Comparison of ENCODE assay signal across 8 cellular contexts in the genomic region with DNA sequence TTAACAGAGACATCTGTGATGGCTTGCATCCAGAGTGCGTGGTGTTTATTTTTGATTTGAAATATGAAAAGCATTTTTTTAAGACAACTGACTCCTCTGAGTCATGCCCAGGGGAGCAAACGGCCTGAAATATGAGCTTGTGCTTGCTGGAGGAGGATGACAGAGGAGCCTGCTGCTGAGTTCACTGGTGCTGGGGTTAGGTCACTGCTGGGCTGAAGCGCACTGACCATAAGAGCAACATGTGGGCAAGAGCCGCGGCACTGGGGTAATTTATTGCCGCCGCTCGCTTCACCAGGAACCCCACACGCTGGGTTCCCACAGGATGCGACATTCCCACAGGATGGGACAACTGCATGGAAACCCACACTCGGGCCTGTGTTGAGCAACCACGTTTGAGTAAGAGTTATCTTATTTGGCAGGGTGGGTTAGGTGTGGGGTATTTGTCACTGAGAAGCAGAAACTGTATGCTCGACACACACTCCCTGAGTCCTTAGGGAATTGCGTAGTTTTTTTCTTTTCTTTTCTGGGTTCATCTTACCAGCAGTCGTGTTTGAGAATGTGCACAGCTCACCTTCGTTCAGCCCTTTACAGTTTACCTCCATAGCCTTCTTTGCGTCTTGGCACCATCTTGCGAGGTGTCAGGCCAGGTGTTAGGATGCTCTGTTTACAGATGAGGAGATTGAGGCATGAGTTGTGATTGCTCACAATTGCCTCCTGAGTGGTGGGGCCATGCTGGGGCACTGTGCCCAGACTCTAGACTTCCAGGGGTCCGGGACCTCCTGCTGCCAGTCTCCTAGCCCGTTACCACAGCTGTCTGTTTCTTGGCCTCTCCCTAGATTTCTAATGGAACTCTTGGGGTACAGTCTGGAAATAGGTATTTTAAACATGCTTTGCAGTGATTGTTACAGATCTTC.
DNase-seq lines count a peak whose midpoint lies in the region; ATAC-seq, FAIRE-seq and TF ChIP-seq lines count a peak whose summit lies in the region.

No MANE protein-coding gene starts in this region.

- peak overlapping the region; percentile 80 for H3K9ac ChIP-seq in astrocyte (ENCODE audit: low read length)

- peak overlapping the region; percentile 72 for H3K4me2 ChIP-seq in astrocyte (ENCODE audit: low read length)

- H3K4me3 Mint-ChIP-seq in astrocyte (ENCODE audit: unreplicated experiment): no peak overlapping the region

- no peaks in the 10 kb centered on the region for H3K9me3 Mint-ChIP-seq in astrocyte (ENCODE audit: unreplicated experiment)

- peak overlapping the region; percentile 88 for H3K27ac Mint-ChIP-seq in astrocyte (ENCODE audit: unreplicated experiment)

- ATAC-seq in thoracic aorta (ENCODE audit: insufficient number of reproducible peaks, low FRiP score, low read depth) (peak; percentile 48), HG02642 (IDR thresholded peaks at IDR 0.05; ENCODE audit: poor library complexity, unreplicated experiment) (no peak), HG03378 (IDR thresholded peaks at IDR 0.05; ENCODE audit: unreplicated experiment) (no peak)

- H3K36me3 ChIP-seq in ACC112 (ENCODE audit: insufficient read depth, low read length): peaks cover 8% of the 10 kb centered on the region
- H3K36me3 ChIP-seq in astrocyte (ENCODE audit: insufficient read depth, low read length): no peaks in the 10 kb centered on the region
- H3K36me3 ChIP-seq in thoracic aorta: no peaks in the 10 kb centered on the region

- peak overlapping the region; percentile 100 for H3K27ac ChIP-seq in ACC112 (ENCODE audit: low read depth, low read length)
- peak overlapping the region; percentile 97 for H3K27ac ChIP-seq in astrocyte (ENCODE audit: low read depth, low read length)
- peak overlapping the region; percentile 70 for H3K27ac ChIP-seq in thoracic aorta

- H3K4me1 Mint-ChIP-seq in astrocyte (ENCODE audit: low read depth, unreplicated experiment): peaks cover 70% of the 10 kb centered on the region

- H3K36me3 Mint-ChIP-seq in astrocyte (ENCODE audit: low read depth, unreplicated experiment): peaks cover 9% of the 10 kb centered on the region

- peaks cover 76% of the 10 kb centered on the region for H3K79me2 ChIP-seq in ACC112 (ENCODE audit: control insufficient read depth, insufficient read depth, low read length, unreplicated experiment)
- peaks cover 78% of the 10 kb centered on the region for H3K79me2 ChIP-seq in astrocyte (ENCODE audit: insufficient read depth, low read length)

- DNase-seq in HT-29 (ENCODE audit: low spot score) (peak; percentile 68), astrocyte (ENCODE audit: low read depth) (peak; percentile 98), kidney glomerular epithelial cell (lab: John Stamatoyannopoulos, UW) (peak; percentile 90), thoracic aorta (ENCODE audit: low spot score) (peak; percentile 77), GM19238 (ENCODE audit: insufficient read length, low spot score) (no peak)

- H3K27me3 Mint-ChIP-seq in astrocyte (ENCODE audit: low read depth, unreplicated experiment): no peaks in the 10 kb centered on the region

- no peaks in the 10 kb centered on the region for H4K20me1 ChIP-seq in astrocyte (ENCODE audit: insufficient read depth, low read length)

- H2AFZ ChIP-seq in ACC112 (ENCODE audit: low read length, unreplicated experiment) (no peak overlapping the region), astrocyte (ENCODE audit: low read depth, low read length) (no peak overlapping the region)

- no peak for TF ChIP-seq CTCF in astrocyte (IDR thresholded peaks at IDR 0.05; ENCODE audit: insufficient read depth, low read depth, low read length)
- TF ChIP-seq CTCF in thoracic aorta (IDR thresholded peaks at IDR 0.05): no peak

- peaks cover 88% of the 10 kb centered on the region for H3K4me1 ChIP-seq in ACC112 (ENCODE audit: control insufficient read depth, insufficient read depth, low read length, unreplicated experiment)
- peaks cover 61% of the 10 kb centered on the region for H3K4me1 ChIP-seq in astrocyte (ENCODE audit: insufficient read depth, low read length)
- H3K4me1 ChIP-seq in thoracic aorta (ENCODE audit: control insufficient read depth in 1 of 2, low read depth in 2 of 2): peaks cover 42 to 78% of the 10 kb centered on the region in 2 donors

- peak; percentile 58 for FAIRE-seq in astrocyte (lab: Jason Lieb, UNC)

- H3K4me3 ChIP-seq in ACC112 (ENCODE audit: low read depth, low read length) (peak overlapping the region; percentile 67), astrocyte (ENCODE audit: insufficient read depth, low read depth, low read length) (peak overlapping the region; percentile 29), thoracic aorta (peak overlapping the region; percentile 28)

- H3K27me3 ChIP-seq in ACC112 (ENCODE audit: insufficient read depth, low read length): no peaks in the 10 kb centered on the region
- no peaks in the 10 kb centered on the region for H3K27me3 ChIP-seq in astrocyte (ENCODE audit: insufficient read depth, low read length)
- no peaks in the 10 kb centered on the region for H3K27me3 ChIP-seq in thoracic aorta (replicated peaks; ENCODE audit: insufficient read depth)

- H3K9me3 ChIP-seq in astrocyte (ENCODE audit: insufficient read depth, low read depth, low read length): no peaks in the 10 kb centered on the region
- H3K9me3 ChIP-seq in thoracic aorta: no peaks in the 10 kb centered on the region
